In the genomic region with DNA sequence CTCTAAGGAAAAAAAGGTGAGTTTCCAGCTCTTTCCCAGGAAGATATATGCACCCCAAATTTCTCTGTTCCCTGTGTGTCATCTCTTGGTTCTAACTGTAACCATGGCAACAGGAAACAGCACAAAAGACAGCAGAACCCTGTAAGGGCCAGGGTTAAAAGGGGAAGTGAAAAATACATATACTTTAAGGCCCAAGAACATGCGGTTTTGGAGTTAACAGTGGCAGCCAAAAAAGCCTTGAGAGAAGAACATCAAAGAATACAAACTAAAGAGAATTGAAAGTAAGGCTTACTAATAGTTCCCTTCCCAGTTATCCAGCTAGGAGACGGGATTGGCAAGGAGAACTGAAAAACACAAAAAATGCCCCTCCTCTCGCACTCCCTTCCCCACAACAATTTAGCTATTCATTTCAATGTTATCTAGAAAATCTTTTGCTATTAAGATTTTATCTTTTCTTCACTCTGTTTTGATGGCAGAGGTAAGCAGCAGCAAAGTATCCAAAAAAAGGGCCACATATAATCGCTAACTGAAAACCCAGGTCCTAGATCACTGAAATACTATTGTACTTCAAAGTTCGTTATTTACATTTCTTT, we compare ENCODE assay signal across 8 cellular contexts. TPM values are rescaled to one million over a fixed set of nuclear protein-coding genes. Genes with fewer than 3 reads are reported as not detected.
DNase-seq lines count a peak whose midpoint lies in the region; ATAC-seq and TF ChIP-seq lines count a peak whose summit lies in the region.

No MANE protein-coding gene starts in this region.

- H3K4me3 ChIP-seq in OCI-LY7 (ENCODE audit: low read depth, low read length, poor library complexity, severe bottlenecking), result peak overlapping the region; percentile 87
- H3K4me3 ChIP-seq in choroid plexus epithelial cell (ENCODE audit: low read depth, low read length), result peak overlapping the region; percentile 73

- peak overlapping the region; percentile 92 for H3K27ac ChIP-seq in 22Rv1
- peak overlapping the region; percentile 88 for H3K27ac ChIP-seq in OCI-LY7 (ENCODE audit: low read depth, low read length, poor library complexity, severe bottlenecking)

- intact Hi-C loops in OCI-LY7 (cut with micrococcal nuclease; ENCODE audit: unreplicated experiment), result loop anchor here (5.0 to 10.0 kb wide), 3 partner anchors 104 to 478 kb away; partner anchors contain the start of genes ABI3, GNGT2 and PPP1R9B

- no peak overlapping the region; the same call in 1 of the 2 replicates for H2AFZ ChIP-seq in OCI-LY7 (ENCODE audit: low read length)

- H4K20me1 ChIP-seq in OCI-LY7 (ENCODE audit: insufficient read depth, low read length), result peaks cover 25% of the 10 kb centered on the region; the same call in 1 of the 2 replicates

- DNase-seq in GM13977 (ENCODE audit: low spot score) (peak; percentile 84), OCI-LY7 (ENCODE audit: low spot score) (peak; percentile 96), choroid plexus epithelial cell (ENCODE audit: low read depth) (peak; percentile 63), myocyte (ENCODE audit: low read depth) (peak; percentile 22), NCI-H128 (lab: John Stamatoyannopoulos, UW; ENCODE audit: unreplicated experiment) (no peak), SHP77 (lab: John Stamatoyannopoulos, UW) (no peak)

- POLR2A ChIA-PET in OCI-LY7 (lab: Charles Lee), result interaction anchor here (0.6 to 1.2 kb wide), 2 partner anchors 11 to 18 kb away, joined by 3 to 4 read pairs; no protein-coding TSS in a partner anchor

- ATAC-seq in HG02840 (IDR thresholded peaks at IDR 0.05; ENCODE audit: low FRiP score, unreplicated experiment), result peak; percentile 43

- in situ Hi-C loops in GM13977 (cut with MboI; ENCODE audit: low pct_unique_long_range_greater_than_20kb, low sequenced_read_pairs, unreplicated experiment), result no loop called here

- H3K9me2 ChIP-seq in OCI-LY7 (ENCODE audit: insufficient read depth, low read length), result no peaks in the 10 kb centered on the region

- peaks cover 24% of the 10 kb centered on the region for H3K4me1 ChIP-seq in OCI-LY7 (ENCODE audit: insufficient read depth, low read length, poor library complexity, severe bottlenecking)

- H3K36me3 ChIP-seq in OCI-LY7 (ENCODE audit: insufficient read depth, low read length), result peaks cover 32% of the 10 kb centered on the region

- H3K79me2 ChIP-seq in OCI-LY7 (ENCODE audit: insufficient read depth, low read depth, low read length), result peaks cover 58% of the 10 kb centered on the region

- peak overlapping the region; percentile 98 for H3K4me2 ChIP-seq in OCI-LY7 (ENCODE audit: low read length)

- no peaks in the 10 kb centered on the region for H3K9me3 ChIP-seq in OCI-LY7 (ENCODE audit: low read length)

- CTCF ChIA-PET in OCI-LY7 (lab: Charles Lee; ENCODE audit: unreplicated experiment), result no interaction called here

- TSS peak; percentile 60 for BruUV-seq in OCI-LY7 (replicated peaks; lab: Mats Ljungman, UMichigan)

- TF ChIP-seq CTCF in 22Rv1 (IDR thresholded peaks at IDR 0.05) (no peak), GM13977 (IDR thresholded peaks at IDR 0.05; ENCODE audit: extremely low read depth, insufficient read depth, missing control alignments) (no peak), OCI-LY7 (conservative IDR thresholded peaks at IDR 0.05; ENCODE audit: low read length) (no peak), choroid plexus epithelial cell (conservative IDR thresholded peaks at IDR 0.05; ENCODE audit: low read depth, low read length) (no peak)

RNA-seq across cellular contexts. Expression of gene SPOP, which starts 1.5 kb away (rescaled TPM):
- total RNA-seq in OCI-LY7 (2014; rRNA removed; shearing (Covaris generic)), result 37.8 and 61.0 TPM in 2 replicates
- total RNA-seq in OCI-LY7 (2022), result 59.3 and 69.0 TPM in 2 replicates
- 35.7 and 47.1 TPM in 2 replicates for total RNA-seq in myocyte
- 32.7 TPM for polyA plus RNA-seq in myocyte (2012)

RNA-seq across cellular contexts. Expression of gene SLC35B1, which starts 31.4 kb away (rescaled TPM):
- total RNA-seq in OCI-LY7 (2014; rRNA removed; shearing (Covaris generic)), result 38.1 and 51.2 TPM in 2 replicates
- total RNA-seq in OCI-LY7 (2022) (48.9 and 51.4 TPM in 2 replicates), myocyte (88.3 and 96.5 TPM in 2 replicates)
- 86.4 TPM for polyA plus RNA-seq in myocyte (2012)

Comparison
In these comparisons a context has a peak if more than half of its experiments do, and no peak if none do; other contexts are left out.
1. DNase-seq: peak in GM13977 (single experiment), OCI-LY7 (single experiment), choroid plexus epithelial cell (single experiment) and myocyte (single experiment); none in NCI-H128 (single experiment) and SHP77 (0 of 2).